10 cellular contexts compared by ENCODE assay signal in genomic region chr21:34933609-34934345, GRCh38.
A peak's percentile ranks its signal among the peaks of the same experiment; 100 is the strongest.
DNase-seq lines count a peak whose midpoint lies in the region; ATAC-seq, FAIRE-seq and TF ChIP-seq lines count a peak whose summit lies in the region.
"Had no signal": no experiment of that assay in that cellular context is flagged by ENCODE, and none has a peak within 500 bp of the region (broad histone marks: within the 10 kb centered on the region; RNA-seq: fewer than 3 reads in every experiment).

No MANE protein-coding gene starts in this region.

- H2BK120ac ChIP-seq in IMR-90 (ENCODE audit: low read depth, low read length), result no peak overlapping the region

- H2BK5ac ChIP-seq in IMR-90 (ENCODE audit: low read depth, low read length, poor library complexity, severe bottlenecking), result no peak overlapping the region

- in situ Hi-C loops in IMR-90 (cut with MboI; ENCODE audit: low sequenced_read_pairs), result no loop called here

- H4K8ac ChIP-seq in IMR-90 (ENCODE audit: low read depth in 2 of 2, low read length in 2 of 2), result no peak overlapping the region

- dilution Hi-C loops in IMR-90 (cut with HindIII; ENCODE audit: low sequenced_read_pairs, unreplicated experiment), result no loop called here

- WGBS in IMR-90 (ENCODE audit: extremely low coverage in 2 of 2, insufficient read length in 1 of 2), 2 experiments, result 73% methylated on average over 2 of the region's 3 CpGs; no CpG with 5 or more reads in 1 of the 2 experiments

- H3K4me1 Mint-ChIP-seq in activated CD4-positive, alpha-beta T cell treated with anti-CD3 and anti-CD28 coated beads for 36 hours, result peaks cover 84% of the 10 kb centered on the region
- H3K4me1 Mint-ChIP-seq in activated naive CD4-positive, alpha-beta T cell treated with anti-CD3 and anti-CD28 coated beads, Interleukin-2, amount 50 U/mL, for 24 hours, result peaks cover 89% of the 10 kb centered on the region
- peaks cover 62% of the 10 kb centered on the region for H3K4me1 Mint-ChIP-seq in stimulated activated memory B cell treated with anti-CD40 and anti-IgM and Interleukin-4, amounts not matched to agents 10 μg/mL and 1 μg/mL and 100 μg/mL, for 72 hours

- 0 out of 3 replicates have a peak overlapping the region, but pooled peaks have one; percentile 10 for H2BK15ac ChIP-seq in IMR-90 (ENCODE audit: low read depth, low read length)

- H3K27me3 ChIP-seq in IMR-90 (ENCODE audit: control insufficient read depth, insufficient read depth, low read length), result no peaks in the 10 kb centered on the region

- intact Hi-C loops in activated CD4-positive, alpha-beta T cell treated with anti-CD3 and anti-CD28 coated beads for 36 hours (cut with DNase I, micrococcal nuclease), result loop anchor here (1.0 to 10.0 kb wide), 5 partner anchors 34 to 1201 kb away; partner anchors contain the start of genes RUNX1 (in 2 of the 2) and CBR3 (in 1 of the 2)
- intact Hi-C loops in IMR-90 (cut with micrococcal nuclease), result no loop called here

- H2BK20ac ChIP-seq in IMR-90 (ENCODE audit: low read depth, low read length), result no peak overlapping the region

- H3K36me3 ChIP-seq in IMR-90 (ENCODE audit: control insufficient read depth, insufficient read depth, low read length), result no peaks in the 10 kb centered on the region

- H3K79me1 ChIP-seq in IMR-90 (ENCODE audit: low read depth in 1 of 2, low read length in 2 of 2), result peaks cover 0 to 6% of the 10 kb centered on the region in 2 experiments; a peak in 1 of 4 replicates

- H3K14ac ChIP-seq in IMR-90 (replicated peaks; ENCODE audit: low read depth, low read length), result 0 out of 2 replicates have a peak overlapping the region, but pooled peaks have one; percentile 21

- H3K56ac ChIP-seq in IMR-90 (ENCODE audit: extremely low read depth, insufficient read depth, low read length), result no peak overlapping the region

- no peak overlapping the region for H3K27ac ChIP-seq in IMR-90 (ENCODE audit: insufficient read depth, low read length)

- peak; percentile 85 for ATAC-seq in activated CD4-positive, alpha-beta T cell treated with anti-CD3 and anti-CD28 coated beads for 36 hours
- no peak for ATAC-seq in IMR-90 (ENCODE audit: low read depth)
- peak; percentile 92 for ATAC-seq in stimulated activated memory B cell treated with anti-CD40 and anti-IgM and Interleukin-4, amounts not matched to agents 10 μg/mL and 1 μg/mL and 100 μg/mL, for 72 hours

- H3K4me3 ChIP-seq in IMR-90 (ENCODE audit: insufficient read depth, low read depth, low read length), result no peak overlapping the region

- no peaks in the 10 kb centered on the region for H3K9me3 Mint-ChIP-seq in activated CD4-positive, alpha-beta T cell treated with anti-CD3 and anti-CD28 coated beads for 36 hours (ENCODE audit: low read depth)
- H3K9me3 Mint-ChIP-seq in activated naive CD4-positive, alpha-beta T cell treated with anti-CD3 and anti-CD28 coated beads, Interleukin-2, amount 50 U/mL, for 24 hours, result no peaks in the 10 kb centered on the region
- H3K9me3 Mint-ChIP-seq in stimulated activated memory B cell treated with anti-CD40 and anti-IgM and Interleukin-4, amounts not matched to agents 10 μg/mL and 1 μg/mL and 100 μg/mL, for 72 hours, result peaks cover 3% of the 10 kb centered on the region
- H3K9me3 Mint-ChIP-seq: mesothelial cell of epicardium had no signal

- H3K9me1 ChIP-seq in IMR-90 (ENCODE audit: insufficient read depth, low read length), result peaks cover 2% of the 10 kb centered on the region; the same call in 1 of the 2 replicates

- no TSS peak for BruUV-seq in IMR-90 (replicated peaks; lab: Mats Ljungman, UMichigan)

- H2AK9ac ChIP-seq in IMR-90 (replicated peaks; ENCODE audit: low read depth, low read length, poor library complexity), result no peak overlapping the region

- no peak for TF ChIP-seq POLR2A in IMR-90 (IDR thresholded peaks at IDR 0.05; ENCODE audit: low read depth, low read length)

- peaks cover 16% of the 10 kb centered on the region for H3K4me1 ChIP-seq in IMR-90 (ENCODE audit: control insufficient read depth, insufficient read depth, low read length)

- no peak overlapping the region; the same call in 1 of the 2 replicates for H3K18ac ChIP-seq in IMR-90 (ENCODE audit: low read depth, low read length)

- H3K4ac ChIP-seq in IMR-90 (ENCODE audit: low read depth, low read length), result no peak overlapping the region

- no peak overlapping the region for H2AFZ ChIP-seq in IMR-90 (replicated peaks; ENCODE audit: low read length, poor library complexity)

- no peak overlapping the region for H3K4me2 ChIP-seq in IMR-90 (ENCODE audit: low read depth, low read length)

- H4K5ac ChIP-seq in IMR-90 (ENCODE audit: low read depth, low read length), result peak overlapping the region; percentile 13; the same call in 1 of the 2 replicates

- peaks cover 3% of the 10 kb centered on the region for H3K36me3 Mint-ChIP-seq in activated CD4-positive, alpha-beta T cell treated with anti-CD3 and anti-CD28 coated beads for 36 hours (ENCODE audit: low read depth)
- peaks cover 7% of the 10 kb centered on the region for H3K36me3 Mint-ChIP-seq in activated naive CD4-positive, alpha-beta T cell treated with anti-CD3 and anti-CD28 coated beads, Interleukin-2, amount 50 U/mL, for 24 hours
- peaks cover 6% of the 10 kb centered on the region for H3K36me3 Mint-ChIP-seq in stimulated activated memory B cell treated with anti-CD40 and anti-IgM and Interleukin-4, amounts not matched to agents 10 μg/mL and 1 μg/mL and 100 μg/mL, for 72 hours
- H3K36me3 Mint-ChIP-seq: mesothelial cell of epicardium had no signal

- CTCF ChIA-PET in activated CD4-positive, alpha-beta T cell treated with anti-CD3 and anti-CD28 coated beads for 36 hours (lab: Charles Lee), result interaction anchor here (0.5 to 4.3 kb wide), 17 partner anchors 9 to 1293 kb away, joined by 3 to 33 read pairs (median 5); partner anchors contain the start of gene RUNX1
- CTCF ChIA-PET in IMR-90 (lab: Yijun Ruan, JAX), result no interaction called here

- DNase-seq in activated CD4-positive, alpha-beta T cell treated with anti-CD3 and anti-CD28 coated beads for 36 hours, result peak; percentile 40
- no peak for DNase-seq in activated CD4-positive, alpha-beta T cell treated with anti-CD3 and anti-CD28 coated beads for 48 hours
- DNase-seq in IMR-90 (no peak), DMS53 (lab: John Stamatoyannopoulos, UW) (no peak), urothelium cell line (ENCODE audit: low spot score) (no peak), amygdala (lab: John Stamatoyannopoulos, UW) (no peak)
- DNase-seq: NCI-H446 treated with DMSO at 0.1 percent for 48 hours had no signal

- H4K91ac ChIP-seq in IMR-90 (ENCODE audit: insufficient read depth, low read depth, low read length), result no peak overlapping the region

- peak overlapping the region; percentile 96 for H3K27ac Mint-ChIP-seq in activated CD4-positive, alpha-beta T cell treated with anti-CD3 and anti-CD28 coated beads for 36 hours
- peak overlapping the region; percentile 95 for H3K27ac Mint-ChIP-seq in activated naive CD4-positive, alpha-beta T cell treated with anti-CD3 and anti-CD28 coated beads, Interleukin-2, amount 50 U/mL, for 24 hours
- H3K27ac Mint-ChIP-seq in stimulated activated memory B cell treated with anti-CD40 and anti-IgM and Interleukin-4, amounts not matched to agents 10 μg/mL and 1 μg/mL and 100 μg/mL, for 72 hours, result peak overlapping the region; percentile 88
- H3K27ac Mint-ChIP-seq: mesothelial cell of epicardium had no signal

- no peak overlapping the region; the same call in 1 of the 2 replicates for H2AK5ac ChIP-seq in IMR-90 (ENCODE audit: low read depth, low read length)

- POLR2A ChIA-PET in activated CD4-positive, alpha-beta T cell treated with anti-CD3 and anti-CD28 coated beads for 36 hours (lab: Charles Lee), result interaction anchor here (0.6 to 2.3 kb wide), 12 partner anchors 9 to 915 kb away, joined by 3 to 9 read pairs (median 4); no protein-coding TSS in a partner anchor
- POLR2A ChIA-PET in IMR-90 (lab: Charles Lee; ENCODE audit: unreplicated experiment), result interaction anchor here (0.6 to 0.7 kb wide), 2 partner anchors 17 to 275 kb away, joined by 3 to 4 read pairs; no protein-coding TSS in a partner anchor

- H3K27me3 Mint-ChIP-seq in activated CD4-positive, alpha-beta T cell treated with anti-CD3 and anti-CD28 coated beads for 36 hours, result no peaks in the 10 kb centered on the region
- no peaks in the 10 kb centered on the region for H3K27me3 Mint-ChIP-seq in activated naive CD4-positive, alpha-beta T cell treated with anti-CD3 and anti-CD28 coated beads, Interleukin-2, amount 50 U/mL, for 24 hours
- no peaks in the 10 kb centered on the region for H3K27me3 Mint-ChIP-seq in stimulated activated memory B cell treated with anti-CD40 and anti-IgM and Interleukin-4, amounts not matched to agents 10 μg/mL and 1 μg/mL and 100 μg/mL, for 72 hours

- no peak overlapping the region; the same call in 1 of the 2 replicates for H3K23ac ChIP-seq in IMR-90 (ENCODE audit: low read depth, low read length)

- FAIRE-seq in urothelium cell line (lab: Jason Lieb, UNC), result no peak

- no peak overlapping the region for H3K9ac ChIP-seq in IMR-90 (ENCODE audit: low read depth, low read length)

- no peak for TF ChIP-seq CTCF in IMR-90 (conservative IDR thresholded peaks at IDR 0.05; ENCODE audit: low read depth, low read length)

- H3K4me3 Mint-ChIP-seq in activated CD4-positive, alpha-beta T cell treated with anti-CD3 and anti-CD28 coated beads for 36 hours, result peak overlapping the region; percentile 68
- peak overlapping the region; percentile 45 for H3K4me3 Mint-ChIP-seq in activated naive CD4-positive, alpha-beta T cell treated with anti-CD3 and anti-CD28 coated beads, Interleukin-2, amount 50 U/mL, for 24 hours
- peak overlapping the region; percentile 49 for H3K4me3 Mint-ChIP-seq in stimulated activated memory B cell treated with anti-CD40 and anti-IgM and Interleukin-4, amounts not matched to agents 10 μg/mL and 1 μg/mL and 100 μg/mL, for 72 hours
- H3K4me3 Mint-ChIP-seq: mesothelial cell of epicardium had no signal

- TF ChIP-seq RAD21 in IMR-90 (IDR thresholded peaks at IDR 0.05; ENCODE audit: low read length), result no peak

- H3K9me3 ChIP-seq in IMR-90 (ENCODE audit: control insufficient read depth, insufficient read depth, low read length), result no peaks in the 10 kb centered on the region

- no peaks in the 10 kb centered on the region for H4K20me1 ChIP-seq in IMR-90 (ENCODE audit: insufficient read depth, low read length)

TF ChIP-seq in IMR-90, 13 proteins besides CTCF, POLR2A, EP300 and RAD21:
- TF ChIP-seq RCOR1 (IDR thresholded peaks at IDR 0.05; ENCODE audit: insufficient replicate concordance, low read length), result no peak
TF ChIP-seq in IMR-90: peak in this region for 0.
